1 cellular context compared by ENCODE assay signal in genomic region chr13:27159806-27160563, GRCh38.
TF ChIP-seq lines count a peak whose summit lies in the region.

No MANE protein-coding gene starts in this region.

TF ChIP-seq in H1, 55 proteins besides CTCF, POLR2A, EP300 and RAD21:
- no peak for TF ChIP-seq CBX8 (IDR thresholded peaks at IDR 0.05; ENCODE audit: borderline replicate concordance, low read depth, low read length)
- TF ChIP-seq USF2 (IDR thresholded peaks at IDR 0.05; ENCODE audit: low read length) = no peak
- TF ChIP-seq MAFK (IDR thresholded peaks at IDR 0.05; ENCODE audit: low read depth, low read length) = no peak
- no peak for TF ChIP-seq SIRT6 (IDR thresholded peaks at IDR 0.05; ENCODE audit: low read length)
- no peak for TF ChIP-seq MAX (IDR thresholded peaks at IDR 0.05)
- no peak for TF ChIP-seq CHD7 (IDR thresholded peaks at IDR 0.05; ENCODE audit: insufficient replicate concordance, low read length)
- TF ChIP-seq SRF (IDR thresholded peaks at IDR 0.05; ENCODE audit: low read depth, low read length) = no peak
- TF ChIP-seq HDAC6 (IDR thresholded peaks at IDR 0.05; ENCODE audit: low read depth, low read length) = no peak
- TF ChIP-seq GTF2F1 (IDR thresholded peaks at IDR 0.05; ENCODE audit: borderline replicate concordance, low read depth, low read length) = no peak
